In the genomic region with DNA sequence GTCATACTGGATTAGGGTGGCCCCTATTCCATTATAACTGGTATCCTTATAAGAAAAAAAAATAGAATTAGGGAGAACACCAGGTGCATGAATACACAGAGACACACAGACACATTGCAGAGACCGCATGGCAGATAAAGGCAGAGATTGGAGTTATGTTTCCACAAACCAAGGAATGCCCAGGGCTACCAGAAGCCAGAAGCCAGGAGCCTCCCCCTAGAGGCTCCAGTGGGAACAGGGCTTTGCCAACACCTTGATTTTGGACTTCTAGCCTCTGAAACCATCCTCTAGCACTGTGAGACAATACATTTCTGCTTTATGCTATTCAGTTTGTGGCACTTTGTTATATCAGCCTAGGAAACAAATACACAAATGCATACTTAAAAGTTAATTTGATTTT, we compare ENCODE assay signal across 13 cellular contexts. TPM values are rescaled to one million over a fixed set of nuclear protein-coding genes. Genes with fewer than 3 reads are reported as not detected.
A peak's percentile ranks its signal among the peaks of the same experiment; 100 is the strongest.
DNase-seq lines count a peak whose midpoint lies in the region; ATAC-seq and TF ChIP-seq lines count a peak whose summit lies in the region.
"Had no signal": no experiment of that assay in that cellular context is flagged by ENCODE, and none has a peak within 500 bp of the region (broad histone marks: within the 10 kb centered on the region; RNA-seq: fewer than 3 reads in every experiment).

No MANE protein-coding gene starts in this region.

- peaks cover 33 to 52% (median 39%) of the 10 kb centered on the region in 7 donors for H3K4me1 Mint-ChIP-seq in naive thymus-derived CD4-positive, alpha-beta T cell

- no peak for TF ChIP-seq POLR2A in NB4 (IDR thresholded peaks at IDR 0.05; ENCODE audit: extremely low read depth, insufficient read length)

- H3K4me1 ChIP-seq in naive thymus-derived CD4-positive, alpha-beta T cell (ENCODE audit: control insufficient read depth in 2 of 2, insufficient read depth in 2 of 2, low read length in 2 of 2) = peaks cover 4 to 11% of the 10 kb centered on the region in 2 donors

- DNase-seq in NCI-H146 (lab: John Stamatoyannopoulos, UW) = peak; percentile 1
- DNase-seq in NCI-H146 treated with DMSO at 0.1 percent for 48 hours (lab: John Stamatoyannopoulos, UW; ENCODE audit: unreplicated experiment) = no peak
- DNase-seq in NB4 (ENCODE audit: low read depth) = peak; percentile 11
- peak; percentile 21 for DNase-seq in dermis blood vessel endothelial cell
- DNase-seq in retinal pigment epithelial cell (ENCODE audit: low read depth) = no peak
- no peak for DNase-seq in AG08395 (ENCODE audit: low spot score)
- DNase-seq in HuH-7.5 (ENCODE audit: low spot score) = no peak
- DNase-seq in naive thymus-derived CD4-positive, alpha-beta T cell = no peak
- DNase-seq: activated B cell treated with CpG ODN at 0.5 μM for 24 hours, activated gamma-delta T cell treated with Interleukin-2 at 50 U/mL for 16 hours, left cardiac atrium had no signal

- H3K27ac Mint-ChIP-seq in naive thymus-derived CD4-positive, alpha-beta T cell = no peak overlapping the region
- H3K27ac Mint-ChIP-seq: B cell had no signal

- no peak for ATAC-seq in naive thymus-derived CD4-positive, alpha-beta T cell
- ATAC-seq: left cardiac atrium, sciatic nerve had no signal

- H3K27me3 ChIP-seq in naive thymus-derived CD4-positive, alpha-beta T cell (ENCODE audit: control insufficient read depth in 2 of 2, insufficient read depth in 2 of 2, low read length in 2 of 2) = no peaks in the 10 kb centered on the region

- POLR2A ChIA-PET in naive thymus-derived CD4-positive, alpha-beta T cell (lab: Charles Lee) = interaction anchor here (0.6 to 1.9 kb wide), 3 partner anchors 10 to 138 kb away, joined by 3 to 5 read pairs (median 5); a partner anchor contains a TSS

- TF ChIP-seq CTCF in NB4 (IDR thresholded peaks at IDR 0.05; ENCODE audit: low read depth, low read length) = peak; percentile 33
- TF ChIP-seq CTCF in retinal pigment epithelial cell (conservative IDR thresholded peaks at IDR 0.05; ENCODE audit: low read depth, low read length) = peak; percentile 51

- intact Hi-C loops in naive thymus-derived CD4-positive, alpha-beta T cell (cut with micrococcal nuclease) = no loop called here

- no peak overlapping the region for H3K27ac ChIP-seq in naive thymus-derived CD4-positive, alpha-beta T cell (ENCODE audit: low read depth, low read length)

- H3K4me3 ChIP-seq in NB4 (ENCODE audit: low read depth, low read length) = no peak overlapping the region
- no peak overlapping the region for H3K4me3 ChIP-seq in retinal pigment epithelial cell (ENCODE audit: low read length)
- no peak overlapping the region for H3K4me3 ChIP-seq in naive thymus-derived CD4-positive, alpha-beta T cell (ENCODE audit: low read length)

- H3K4me3 Mint-ChIP-seq in naive thymus-derived CD4-positive, alpha-beta T cell = no peak overlapping the region
- H3K4me3 Mint-ChIP-seq: activated B cell treated with CpG ODN at 0.5 μM for 24 hours, B cell had no signal

- peaks cover 0 to 15% (median 8%) of the 10 kb centered on the region in 5 donors for H3K36me3 Mint-ChIP-seq in naive thymus-derived CD4-positive, alpha-beta T cell

- no peaks in the 10 kb centered on the region for H3K9me3 ChIP-seq in naive thymus-derived CD4-positive, alpha-beta T cell (ENCODE audit: control insufficient read depth in 2 of 3, low read length in 3 of 3)

- no peaks in the 10 kb centered on the region for H3K9me3 Mint-ChIP-seq in naive thymus-derived CD4-positive, alpha-beta T cell
- H3K9me3 Mint-ChIP-seq: activated B cell treated with CpG ODN at 0.5 μM for 24 hours had no signal

- CTCF ChIA-PET in naive thymus-derived CD4-positive, alpha-beta T cell (lab: Charles Lee) = interaction anchor here (0.6 kb wide), 1 partner anchor 15 kb away, joined by 6 read pairs; no protein-coding TSS in a partner anchor

- no peaks in the 10 kb centered on the region for H3K36me3 ChIP-seq in naive thymus-derived CD4-positive, alpha-beta T cell (ENCODE audit: control insufficient read depth in 2 of 3, insufficient read depth in 3 of 3, low read length in 3 of 3)

- no peaks in the 10 kb centered on the region for H3K27me3 Mint-ChIP-seq in naive thymus-derived CD4-positive, alpha-beta T cell
- H3K27me3 Mint-ChIP-seq: activated B cell treated with CpG ODN at 0.5 μM for 24 hours, B cell had no signal

RNA-seq across cellular contexts. Expression of a gene that starts 10.4 kb away (rescaled TPM):
- total RNA-seq in dermis blood vessel endothelial cell = 72.5 and 78.1 TPM in 2 replicates
- 10 to 100 TPM; 39.7 to 56.7 (median 48.9) TPM for total RNA-seq in naive thymus-derived CD4-positive, alpha-beta T cell
- polyA plus RNA-seq in naive thymus-derived CD4-positive, alpha-beta T cell = 10 to 100 TPM; 40.3 to 41.0 TPM

Comparison
In these comparisons a context has a peak if more than half of its experiments do, and no peak if none do; other contexts are left out.
1. DNase-seq: peak in NCI-H146 (single experiment), NB4 (single experiment) and dermis blood vessel endothelial cell (single experiment); none in NCI-H146 treated with DMSO at 0.1 percent for 48 hours (single experiment), retinal pigment epithelial cell (single experiment), AG08395 (single experiment), HuH-7.5 (single experiment) and naive thymus-derived CD4-positive, alpha-beta T cell (0 of 9).